ENCODE assay signal across 8 cellular contexts in genomic region chr12:6062427-6063378, GRCh38.
DNase-seq lines count a peak whose midpoint lies in the region; ATAC-seq, FAIRE-seq and TF ChIP-seq lines count a peak whose summit lies in the region.

No MANE protein-coding gene starts in this region.

- H3K4me3 ChIP-seq in HL-60 (replicated peaks; ENCODE audit: insufficient read depth, low read length) (no peak overlapping the region), SU-DHL-6 (ENCODE audit: insufficient read depth, low read length, poor library complexity, severe bottlenecking) (no peak overlapping the region), astrocyte (ENCODE audit: insufficient read depth, low read depth, low read length) (no peak overlapping the region), hepatocyte (no peak overlapping the region)

- FAIRE-seq in astrocyte (lab: Jason Lieb, UNC): no peak

- WGBS in hepatocyte (ENCODE audit: low lambda C conversion rate, missing lambda C conversion rate): 77% methylated on average over 14 of the region's 16 CpGs

- H3K27me3 Mint-ChIP-seq in astrocyte (ENCODE audit: low read depth, unreplicated experiment): peaks cover 25% of the 10 kb centered on the region

- H2AFZ ChIP-seq in SU-DHL-6 (ENCODE audit: low read depth, low read length, severe bottlenecking): no peak overlapping the region
- H2AFZ ChIP-seq in astrocyte (ENCODE audit: low read depth, low read length): no peak overlapping the region
- H2AFZ ChIP-seq in hepatocyte: no peak overlapping the region

- H3K9me2 ChIP-seq in SU-DHL-6 (replicated peaks; ENCODE audit: insufficient read depth, low read length): no peaks in the 10 kb centered on the region
- H3K9me2 ChIP-seq in hepatocyte (replicated peaks; ENCODE audit: insufficient read depth): no peaks in the 10 kb centered on the region

- TF ChIP-seq CTCF in HL-60 (IDR thresholded peaks at IDR 0.05; ENCODE audit: insufficient read depth, low read length): peak; percentile 96
- peak; percentile 32 for TF ChIP-seq CTCF in SU-DHL-6 (IDR thresholded peaks at IDR 0.05; ENCODE audit: insufficient read depth, low read length, poor library complexity, severe bottlenecking)
- peak; percentile 95 for TF ChIP-seq CTCF in astrocyte (IDR thresholded peaks at IDR 0.05; ENCODE audit: insufficient read depth, low read depth, low read length)
- peak; percentile 82 for TF ChIP-seq CTCF in hepatocyte (IDR thresholded peaks at IDR 0.05; ENCODE audit: poor library complexity)

- no peaks in the 10 kb centered on the region for H3F3A ChIP-seq in SU-DHL-6 (ENCODE audit: insufficient read depth)

- H3K36me3 ChIP-seq in SU-DHL-6 (ENCODE audit: low read length): no peaks in the 10 kb centered on the region
- no peaks in the 10 kb centered on the region for H3K36me3 ChIP-seq in astrocyte (ENCODE audit: insufficient read depth, low read length)
- no peaks in the 10 kb centered on the region for H3K36me3 ChIP-seq in hepatocyte (replicated peaks; ENCODE audit: insufficient read depth, low read depth)

- no peak overlapping the region for H3K4me2 ChIP-seq in SU-DHL-6 (ENCODE audit: low read depth, low read length, poor library complexity, severe bottlenecking)
- H3K4me2 ChIP-seq in astrocyte (ENCODE audit: low read length): no peak overlapping the region
- no peak overlapping the region for H3K4me2 ChIP-seq in hepatocyte

- no peaks in the 10 kb centered on the region for H3K9me3 Mint-ChIP-seq in astrocyte (ENCODE audit: unreplicated experiment)

- no peaks in the 10 kb centered on the region for H3K4me1 ChIP-seq in astrocyte (ENCODE audit: insufficient read depth, low read length)
- H3K4me1 ChIP-seq in hepatocyte (ENCODE audit: insufficient read depth): peaks cover 31% of the 10 kb centered on the region

- H3K9me3 ChIP-seq in SU-DHL-6 (ENCODE audit: insufficient read depth, low read length) (no peaks in the 10 kb centered on the region), astrocyte (ENCODE audit: insufficient read depth, low read depth, low read length) (no peaks in the 10 kb centered on the region), hepatocyte (ENCODE audit: low read depth) (no peaks in the 10 kb centered on the region)

- no peak overlapping the region for H3K4me3 Mint-ChIP-seq in astrocyte (ENCODE audit: unreplicated experiment)

- H3K79me2 ChIP-seq in SU-DHL-6 (ENCODE audit: insufficient read depth, low read length) (no peaks in the 10 kb centered on the region), astrocyte (ENCODE audit: insufficient read depth, low read length) (no peaks in the 10 kb centered on the region), hepatocyte (no peaks in the 10 kb centered on the region)

- H3K4me1 Mint-ChIP-seq in astrocyte (ENCODE audit: low read depth, unreplicated experiment): peaks cover 6% of the 10 kb centered on the region

- no peak overlapping the region for H3K9ac ChIP-seq in SU-DHL-6 (ENCODE audit: low read length)
- no peak overlapping the region for H3K9ac ChIP-seq in astrocyte (ENCODE audit: low read length)

- H4K20me1 ChIP-seq in SU-DHL-6 (ENCODE audit: low read depth, low read length) (no peaks in the 10 kb centered on the region), astrocyte (ENCODE audit: insufficient read depth, low read length) (no peaks in the 10 kb centered on the region), hepatocyte (ENCODE audit: insufficient read depth, poor library complexity, severe bottlenecking) (no peaks in the 10 kb centered on the region)

- H3K27ac Mint-ChIP-seq in astrocyte (ENCODE audit: unreplicated experiment): no peak overlapping the region

- DNase-seq in D341Med (ENCODE audit: low spot score) (peak; percentile 83), HL-60 (ENCODE audit: low read depth in 1 of 2, low spot score in 1 of 2) (peak in 1 of 2 experiments; percentile 45), astrocyte (ENCODE audit: low read depth) (no peak), hepatocyte (ENCODE audit: low spot score) (peak; percentile 78), NCI-H524 treated with DMSO at 0.1 percent for 48 hours (lab: John Stamatoyannopoulos, UW) (no peak)
- peak in 2 of 3 donors; percentile 39 to 56 for DNase-seq in stimulated activated CD4-positive, alpha-beta T cell treated with anti-CD3 and anti-CD28 coated beads, Interleukin-12 subunit alpha, Interleukin-12 subunit beta, amount 100 ng/mL, for 48 hours (ENCODE audit: low read depth in 2 of 3, low spot score in 1 of 3)

- no peak for ATAC-seq in HG03135 (IDR thresholded peaks at IDR 0.05; ENCODE audit: unreplicated experiment)

- H3K27me3 ChIP-seq in HL-60 (ENCODE audit: insufficient read depth, poor library complexity, severe bottlenecking): peaks cover 5% of the 10 kb centered on the region
- no peaks in the 10 kb centered on the region for H3K27me3 ChIP-seq in SU-DHL-6 (ENCODE audit: low read length)
- H3K27me3 ChIP-seq in astrocyte (ENCODE audit: insufficient read depth, low read length): no peaks in the 10 kb centered on the region
- no peaks in the 10 kb centered on the region for H3K27me3 ChIP-seq in hepatocyte

- no peaks in the 10 kb centered on the region for H3K36me3 Mint-ChIP-seq in astrocyte (ENCODE audit: low read depth, unreplicated experiment)

- H3K27ac ChIP-seq in HL-60 (replicated peaks) (no peak overlapping the region), SU-DHL-6 (ENCODE audit: low read depth, low read length) (no peak overlapping the region), astrocyte (ENCODE audit: low read depth, low read length) (no peak overlapping the region), hepatocyte (no peak overlapping the region)

Comparison
In these comparisons a context has a peak if more than half of its experiments do, and no peak if none do; other contexts are left out.
1. DNase-seq: peak in D341Med (single experiment), hepatocyte (single experiment) and stimulated activated CD4-positive, alpha-beta T cell treated with anti-CD3 and anti-CD28 coated beads, Interleukin-12 subunit alpha, Interleukin-12 subunit beta, amount 100 ng/mL, for 48 hours (2 of 3); none in astrocyte (single experiment) and NCI-H524 treated with DMSO at 0.1 percent for 48 hours (single experiment).
2. CTCF ChIP-seq: peak in every context shown above with its lines; median percentile 96 in HL-60; 95 in astrocyte; 82 in hepatocyte; 32 in SU-DHL-6.